28 cellular contexts compared by ENCODE assay signal in genomic region chr10:71463111-71463510, GRCh38.
"Had no signal": no experiment of that assay in that cellular context is flagged by ENCODE, and none has a peak within 500 bp of the region (broad histone marks: within the 10 kb centered on the region; RNA-seq: fewer than 3 reads in every experiment).

No MANE protein-coding gene starts in this region.

- H3K36me3 ChIP-seq: left lung, lower lobe of right lung, neutrophil, ovary, prostate gland, stomach, thyroid gland, transverse colon, upper lobe of left lung, vagina had no signal

- H3K4me3 ChIP-seq: left lung, lower lobe of right lung, ovary, prostate gland, skin epidermis, stomach, testis, thyroid gland, transverse colon, upper lobe of left lung, vagina had no signal

- H3K27ac ChIP-seq: left lung, lower lobe of right lung, neutrophil, ovary, prostate gland, skin epidermis, stomach, testis, thyroid gland, transverse colon, upper lobe of left lung, vagina had no signal

- H3K9me3 ChIP-seq: left lung, lower lobe of right lung, neutrophil, ovary, prostate gland, stomach, testis, thyroid gland, transverse colon, upper lobe of left lung, vagina had no signal

- DNase-seq: hippocampal formation; kidney glomerular epithelial cell; left cardiac atrium; left lung; lower lobe of right lung; mammary epithelial cell; mesenchymal stem cell; naive thymus-derived CD8-positive, alpha-beta T cell; occipital lobe; ovary; posterior cingulate gyrus; retina; right cardiac atrium; stimulated activated CD4-positive, alpha-beta T cell treated with anti-CD3 and anti-CD28 coated beads, Interleukin-12 subunit alpha, Interleukin-12 subunit beta, amount 100 ng/mL, for 4 hours; stimulated activated CD4-positive, alpha-beta T cell treated with anti-CD3 and anti-CD28 coated beads, Interleukin-15, amount 100 ng/mL, for 24 hours; stimulated activated CD4-positive, alpha-beta T cell treated with anti-CD3 and anti-CD28 coated beads, Interleukin-2, amount 100 ng/mL, for 24 hours; stimulated activated CD4-positive, alpha-beta T cell treated with anti-CD3 and anti-CD28 coated beads, Interleukin-4, amount 100 ng/mL, for 1 hour; stimulated activated naive B cell treated with anti-CD40 and anti-IgM and Interleukin-4, amounts not matched to agents 10 μg/mL and 1 μg/mL and 100 μg/mL, for 72 hours; stimulated activated naive CD8-positive, alpha-beta T cell treated with anti-CD3 and anti-CD28 coated beads, Interleukin-15, Interleukin-2, amounts not matched to agents 100 U/mL and 50 U/mL, for 24 hours; stomach; testis; thyroid gland; transverse colon; upper lobe of left lung had no signal

- H3K4me1 ChIP-seq: left lung, lower lobe of right lung, prostate gland, stomach, testis, thyroid gland, transverse colon, upper lobe of left lung, vagina had no signal

- H3K27me3 ChIP-seq: left lung, neutrophil, ovary, testis, thyroid gland, transverse colon, upper lobe of left lung, vagina had no signal
